Comparison of ENCODE assay signal across 19 cellular contexts in the genomic region with DNA sequence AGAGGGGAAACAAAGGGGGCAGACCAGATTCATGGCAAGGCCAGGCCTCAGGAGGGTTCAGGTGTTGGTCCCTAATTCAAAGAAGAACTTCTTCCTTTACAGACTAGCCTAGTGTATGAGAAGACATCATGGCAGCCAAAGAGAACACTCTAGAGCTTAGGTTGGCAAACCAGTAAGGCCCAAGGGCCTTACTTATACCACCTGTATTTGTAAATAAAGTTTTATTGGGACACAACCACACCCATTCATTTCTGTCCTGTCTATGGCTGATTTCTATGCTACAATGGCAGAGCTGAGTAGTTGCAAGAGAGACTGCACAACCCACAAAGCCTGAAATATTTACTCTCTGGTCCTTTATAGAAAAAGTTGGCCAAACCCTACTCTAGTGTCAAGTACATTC. TPM values are rescaled to one million over a fixed set of nuclear protein-coding genes. Genes with fewer than 3 reads are reported as not detected.
DNase-seq lines count a peak whose midpoint lies in the region; ATAC-seq, FAIRE-seq and TF ChIP-seq lines count a peak whose summit lies in the region.
"Had no signal": no experiment of that assay in that cellular context is flagged by ENCODE, and none has a peak within 500 bp of the region (broad histone marks: within the 10 kb centered on the region; RNA-seq: fewer than 3 reads in every experiment).

No MANE protein-coding gene starts in this region.

- H3K9me3 Mint-ChIP-seq in effector memory CD8-positive, alpha-beta T cell: no peaks in the 10 kb centered on the region
- H3K9me3 Mint-ChIP-seq in naive thymus-derived CD8-positive, alpha-beta T cell: no peaks in the 10 kb centered on the region

- H3K36me3 Mint-ChIP-seq in effector memory CD8-positive, alpha-beta T cell (ENCODE audit: insufficient read depth): peaks cover 3% of the 10 kb centered on the region
- H3K36me3 Mint-ChIP-seq in naive thymus-derived CD8-positive, alpha-beta T cell: peaks cover 0 to 25% (median 7%) of the 10 kb centered on the region in 3 donors

- H3K4me3 ChIP-seq in breast epithelium (no peak overlapping the region), mammary epithelial cell (replicated peaks in 1 of 3; ENCODE audit: insufficient read depth in 1 of 3, low read depth in 2 of 3, low read length in 3 of 3) (no peak overlapping the region), esophagus squamous epithelium (no peak overlapping the region), small intestine (ENCODE audit: low read depth in 1 of 2, low read length in 2 of 2) (no peak overlapping the region)

- TF ChIP-seq POLR2A in breast epithelium (IDR thresholded peaks at IDR 0.05) (no peak), esophagus squamous epithelium (IDR thresholded peaks at IDR 0.05) (no peak)

- DNase-seq in breast epithelium (ENCODE audit: low spot score in 2 of 2) (no peak), mammary epithelial cell (no peak), SHP77 (lab: John Stamatoyannopoulos, UW) (no peak), NCI-H1436 treated with DMSO at 0.1 percent for 48 hours (lab: John Stamatoyannopoulos, UW) (no peak), esophagus squamous epithelium (lab: John Stamatoyannopoulos, UW) (no peak), small intestine (no peak)
- no peak for DNase-seq in effector memory CD8-positive, alpha-beta T cell
- DNase-seq in naive thymus-derived CD8-positive, alpha-beta T cell: no peak
- DNase-seq: 8988T, DND-41, GDM1, HCEC 1CT, MV-4-11, NCI-H1417 treated with DMSO at 0.1 percent for 48 hours, NCI-H2081, NCI-H524 had no signal

- dilution Hi-C loops in mammary epithelial cell (cut with HindIII; ENCODE audit: low sequenced_read_pairs): no loop called here

- peaks cover 0 to 5% of the 10 kb centered on the region in 2 donors for H3K4me1 ChIP-seq in breast epithelium
- H3K4me1 ChIP-seq in mammary epithelial cell (ENCODE audit: insufficient read depth, low read length): peaks cover 12% of the 10 kb centered on the region
- peaks cover 0 to 43% (median 16%) of the 10 kb centered on the region in 3 donors for H3K4me1 ChIP-seq in esophagus squamous epithelium
- H3K4me1 ChIP-seq in small intestine (ENCODE audit: control insufficient read depth in 2 of 2, insufficient read depth in 1 of 2, low read depth in 1 of 2, low read length in 1 of 2): peaks cover 0 to 11% of the 10 kb centered on the region in 2 donors

- CTCF ChIA-PET in mammary epithelial cell (lab: Charles Lee; ENCODE audit: low non-redundant PET): no interaction called here

- intact Hi-C loops in breast epithelium (cut with DNase I; ENCODE audit: low total_unique reads): no loop called here
- intact Hi-C loops in mammary epithelial cell (cut with micrococcal nuclease): no loop called here
- intact Hi-C loops in esophagus squamous epithelium (cut with DNase I): no loop called here

- FAIRE-seq in small intestine (lab: Jason Lieb, UNC): no peak
- FAIRE-seq: GM12891, GM18507 had no signal

- in situ Hi-C loops in mammary epithelial cell (cut with MboI; ENCODE audit: low sequenced_read_pairs in 2 of 2): no loop called here

- peak overlapping the region; percentile 80 to 82 for H3K27ac Mint-ChIP-seq in effector memory CD8-positive, alpha-beta T cell
- H3K27ac Mint-ChIP-seq in naive thymus-derived CD8-positive, alpha-beta T cell: peak overlapping the region; percentile 2 to 84 (median 50)

- no TSS peak for BruUV-seq in mammary epithelial cell (replicated peaks; lab: Mats Ljungman, UMichigan)

- H3K27me3 Mint-ChIP-seq in effector memory CD8-positive, alpha-beta T cell: no peaks in the 10 kb centered on the region
- H3K27me3 Mint-ChIP-seq in naive thymus-derived CD8-positive, alpha-beta T cell: no peaks in the 10 kb centered on the region

- H3K4me2 ChIP-seq in mammary epithelial cell (ENCODE audit: insufficient read depth, low read depth, low read length): no peak overlapping the region

- no peak for ATAC-seq in effector memory CD8-positive, alpha-beta T cell (replicated peaks)
- ATAC-seq in naive thymus-derived CD8-positive, alpha-beta T cell: no peak
- ATAC-seq: Panc1 had no signal

- H3K27me3 ChIP-seq in breast epithelium: no peaks in the 10 kb centered on the region
- no peaks in the 10 kb centered on the region for H3K27me3 ChIP-seq in mammary epithelial cell (ENCODE audit: insufficient read depth, low read length)
- no peaks in the 10 kb centered on the region for H3K27me3 ChIP-seq in esophagus squamous epithelium
- no peaks in the 10 kb centered on the region for H3K27me3 ChIP-seq in small intestine (ENCODE audit: control insufficient read depth in 2 of 2, insufficient read depth in 2 of 2, low read length in 2 of 2)

- H3K79me2 ChIP-seq in mammary epithelial cell (ENCODE audit: insufficient read depth, low read length): peaks cover 9% of the 10 kb centered on the region

- no peaks in the 10 kb centered on the region for H3K36me3 ChIP-seq in breast epithelium
- H3K36me3 ChIP-seq in mammary epithelial cell (ENCODE audit: insufficient read depth, low read length): no peaks in the 10 kb centered on the region
- H3K36me3 ChIP-seq in esophagus squamous epithelium: peaks cover 0 to 12% (median 0%) of the 10 kb centered on the region in 3 donors
- no peaks in the 10 kb centered on the region for H3K36me3 ChIP-seq in small intestine (ENCODE audit: control insufficient read depth in 2 of 2, insufficient read depth in 2 of 2, low read length in 2 of 2)

- H4K20me1 ChIP-seq in mammary epithelial cell (ENCODE audit: insufficient read depth, low read length): no peaks in the 10 kb centered on the region

- peak overlapping the region; percentile 46 to 79 for H3K27ac ChIP-seq in breast epithelium
- H3K27ac ChIP-seq in mammary epithelial cell (ENCODE audit: insufficient read depth, low read depth, low read length): no peak overlapping the region
- H3K27ac ChIP-seq in esophagus squamous epithelium: no peak overlapping the region
- no peak overlapping the region for H3K27ac ChIP-seq in small intestine (ENCODE audit: low read depth in 1 of 2, low read length in 1 of 2)

- H3K9ac ChIP-seq in mammary epithelial cell (ENCODE audit: insufficient read depth, low read length): no peak overlapping the region

- no peak overlapping the region for H2AFZ ChIP-seq in mammary epithelial cell (ENCODE audit: low read depth, low read length)

- no peak overlapping the region for H3K4me3 Mint-ChIP-seq in effector memory CD8-positive, alpha-beta T cell
- no peak overlapping the region for H3K4me3 Mint-ChIP-seq in naive thymus-derived CD8-positive, alpha-beta T cell

- no peaks in the 10 kb centered on the region for H3K9me3 ChIP-seq in breast epithelium
- H3K9me3 ChIP-seq in mammary epithelial cell (replicated peaks; ENCODE audit: insufficient read depth, low read length): no peaks in the 10 kb centered on the region
- H3K9me3 ChIP-seq in esophagus squamous epithelium: no peaks in the 10 kb centered on the region
- H3K9me3 ChIP-seq in small intestine (ENCODE audit: control insufficient read depth, low read depth): no peaks in the 10 kb centered on the region

- TF ChIP-seq CTCF in breast epithelium (IDR thresholded peaks at IDR 0.05) (no peak), mammary epithelial cell (conservative IDR thresholded peaks at IDR 0.05 in 1 of 2, IDR thresholded peaks at IDR 0.05 in 1 of 2; ENCODE audit: extremely low read depth in 1 of 2, insufficient read depth in 1 of 2, low read depth in 1 of 2, low read length in 2 of 2) (no peak), esophagus squamous epithelium (IDR thresholded peaks at IDR 0.05) (no peak)

- POLR2A ChIA-PET in naive thymus-derived CD8-positive, alpha-beta T cell (lab: Charles Lee): interaction anchor here (1.5 kb wide), 1 partner anchor 40 kb away, joined by 3 read pairs; no protein-coding TSS in a partner anchor

- H3K4me1 Mint-ChIP-seq in effector memory CD8-positive, alpha-beta T cell (ENCODE audit: low read depth in 2 of 2): peaks cover 56 to 61% of the 10 kb centered on the region in 2 donors
- H3K4me1 Mint-ChIP-seq in naive thymus-derived CD8-positive, alpha-beta T cell: peaks cover 40 to 89% (median 78%) of the 10 kb centered on the region in 4 donors

RNA-seq across cellular contexts. Expression of a gene that starts 42.3 kb away (rescaled TPM):
- total RNA-seq in breast epithelium (10 to 100 TPM; 21.3 to 28.0 (median 25.6) TPM), mammary epithelial cell (10 to 100 TPM; 30.5 to 30.6 TPM), esophagus squamous epithelium (10 to 100 TPM; 17.1 to 25.4 (median 21.5) TPM)
- polyA plus RNA-seq in mammary epithelial cell (23.7 TPM), small intestine (10 to 100 TPM; 24.2 to 38.7 (median 25.7) TPM)
- 42.6 TPM for polyA minus RNA-seq in mammary epithelial cell
- 10 to 100 TPM; 88.7 to 93.8 TPM for total RNA-seq in naive thymus-derived CD8-positive, alpha-beta T cell
- 10 to 100 TPM; 16.1 to 19.8 (median 16.7) TPM for polyA plus RNA-seq in naive thymus-derived CD8-positive, alpha-beta T cell

Comparison
In these comparisons a context has a peak if more than half of its experiments do, and no peak if none do; other contexts are left out.
1. H3K27ac ChIP-seq: peak in breast epithelium (2 of 2); none in mammary epithelial cell (single experiment), esophagus squamous epithelium (0 of 4) and small intestine (0 of 2).